ENCODE assay signal across 21 cellular contexts in genomic region chr3:127942613-127943012, GRCh38.
"Had no signal": no experiment of that assay in that cellular context is flagged by ENCODE, and none has a peak within 500 bp of the region (broad histone marks: within the 10 kb centered on the region; RNA-seq: fewer than 3 reads in every experiment).

No MANE protein-coding gene starts in this region.

- FAIRE-seq: small intestine, urothelium cell line had no signal

- ATAC-seq: natural killer cell; psoas muscle; right cardiac atrium; right lobe of liver; stimulated activated effector memory CD8-positive, alpha-beta T cell treated with anti-CD3 and anti-CD28 coated beads, Interleukin-12 subunit alpha, Interleukin-12 subunit beta, amount 100 ng/mL, for 72 hours; stimulated activated naive B cell treated with anti-CD40 and anti-IgM and Interleukin-4, amounts not matched to agents 10 μg/mL and 1 μg/mL and 100 μg/mL, for 72 hours had no signal

- DNase-seq: natural killer cell; occipital lobe; ovary; posterior cingulate gyrus; psoas muscle; right cardiac atrium; right lobe of liver; sigmoid colon; small intestine; stimulated activated CD4-positive, alpha-beta T cell treated with anti-CD3 and anti-CD28 coated beads, Interleukin-15, amount 100 ng/mL, for 24 hours; stimulated activated CD4-positive, alpha-beta T cell treated with anti-CD3 and anti-CD28 coated beads, Interleukin-2, amount 100 ng/mL, for 24 hours; stimulated activated CD4-positive, alpha-beta T cell treated with anti-CD3 and anti-CD28 coated beads, Interleukin-2, amount 100 ng/mL, for 48 hours; stimulated activated CD4-positive, alpha-beta T cell treated with anti-CD3 and anti-CD28 coated beads, Interleukin-4, amount 100 ng/mL, for 24 hours; stimulated activated naive B cell treated with anti-CD40 and anti-IgM and Interleukin-4, amounts not matched to agents 10 μg/mL and 1 μg/mL and 100 μg/mL, for 72 hours; stimulated activated naive CD4-positive, alpha-beta T cell treated with Interleukin-2 at 50 U/mL for 16 hours; stomach; thyroid gland; trophoblast cell; upper lobe of left lung had no signal
